ENCODE assay signal across 15 cellular contexts in genomic region chr7:20894806-20895205, GRCh38.
"Had no signal": no experiment of that assay in that cellular context is flagged by ENCODE, and none has a peak within 500 bp of the region (broad histone marks: within the 10 kb centered on the region; RNA-seq: fewer than 3 reads in every experiment).

No MANE protein-coding gene starts in this region.

- H3K27me3 ChIP-seq: heart right ventricle, neural progenitor cell, spleen had no signal

- DNase-seq: activated CD4-positive, alpha-beta T cell treated with anti-CD3 and anti-CD28 coated beads, Interleukin-2, amount 50 U/mL, for 1 hour; activated CD8-positive, alpha-beta memory T cell treated with anti-CD3 and anti-CD28 coated beads for 24 hours; activated naive CD4-positive, alpha-beta T cell treated with Interleukin-2 at 50 U/mL for 16 hours; anterior cingulate cortex; dermis blood vessel endothelial cell; effector memory CD8-positive, alpha-beta T cell; heart right ventricle; left colon; lower lobe of right lung; naive B cell; spleen; stimulated activated naive CD8-positive, alpha-beta T cell treated with anti-CD3 and anti-CD28 coated beads, Interleukin-15, amount 100 ng/mL, for 72 hours had no signal

- H3K9ac ChIP-seq: neural progenitor cell had no signal

- H3K27ac ChIP-seq: gastroesophageal sphincter, heart right ventricle, lower lobe of right lung, neural progenitor cell, spleen had no signal

- H3K9me3 ChIP-seq: gastroesophageal sphincter, lower lobe of right lung had no signal

- ATAC-seq: effector memory CD8-positive, alpha-beta T cell; gastroesophageal sphincter; heart right ventricle; left colon; lower lobe of right lung; sciatic nerve; stimulated activated naive CD8-positive, alpha-beta T cell treated with anti-CD3 and anti-CD28 coated beads, Interleukin-15, amount 100 ng/mL, for 72 hours had no signal

- H3K36me3 ChIP-seq: gastroesophageal sphincter, heart right ventricle, lower lobe of right lung, neural progenitor cell, spleen had no signal

- H3K4me3 ChIP-seq: gastroesophageal sphincter, heart right ventricle, lower lobe of right lung, neural progenitor cell, spleen had no signal

- H3K4me2 ChIP-seq: neural progenitor cell had no signal

- H3K4me1 ChIP-seq: gastroesophageal sphincter, heart right ventricle, lower lobe of right lung, spleen had no signal
